ENCODE assay signal across 28 cellular contexts in genomic region chr2:238646803-238647202, GRCh38.
"Had no signal": no experiment of that assay in that cellular context is flagged by ENCODE, and none has a peak within 500 bp of the region (broad histone marks: within the 10 kb centered on the region; RNA-seq: fewer than 3 reads in every experiment).

No MANE protein-coding gene starts in this region.

- H3K4me2 ChIP-seq: SK-N-SH had no signal

- H3K4me3 ChIP-seq: K562, SJSA1 had no signal

- H3K27ac Mint-ChIP-seq: activated CD4-positive, alpha-beta T cell treated with anti-CD3 and anti-CD28 coated beads, Interleukin-2, amount 10 ng/mL, durations not matched to agents 24 days and 14 days; activated CD8-positive, alpha-beta T cell treated with anti-CD3 and anti-CD28 coated beads, Interleukin-2, amount 10 ng/mL, durations not matched to agents 7 days and 5 days; activated naive CD4-positive, alpha-beta T cell treated with anti-CD3 and anti-CD28 coated beads, Interleukin-2, amount 10 ng/mL, durations not matched to agents 7 days and 5 days; activated naive CD8-positive, alpha-beta T cell; activated naive CD8-positive, alpha-beta T cell treated with anti-CD3 and anti-CD28 coated beads, Interleukin-2, amount 50 U/mL, for 24 hours; brain; T-helper 1 cell treated with Interleukin-12 subunit alpha and Interleukin-12 subunit beta and Interleukin-4 antibody, amounts not matched to agents 30 μg/mL and 1 μg/mL, for 36 hours; T-helper 2 cell treated with Interferon-gamma antibody and Interleukin-4, amounts not matched to agents 5 μg/mL and 100 μg/mL, for 36 hours had no signal

- H3K4me1 Mint-ChIP-seq: activated naive CD4-positive, alpha-beta T cell treated with anti-CD3 and anti-CD28 coated beads, Interleukin-2, amount 10 ng/mL, durations not matched to agents 7 days and 5 days had no signal

- H3K9me3 Mint-ChIP-seq: activated CD4-positive, alpha-beta T cell treated with anti-CD3 and anti-CD28 coated beads, Interleukin-2, amount 10 ng/mL, durations not matched to agents 24 days and 14 days; activated naive CD4-positive, alpha-beta T cell treated with anti-CD3 and anti-CD28 coated beads, Interleukin-2, amount 10 ng/mL, durations not matched to agents 7 days and 5 days; activated naive CD8-positive, alpha-beta T cell treated with anti-CD3 and anti-CD28 coated beads, Interleukin-2, amount 50 U/mL, for 24 hours; T-helper 1 cell treated with Interleukin-12 subunit alpha and Interleukin-12 subunit beta and Interleukin-4 antibody, amounts not matched to agents 30 μg/mL and 1 μg/mL, for 36 hours; T-helper 2 cell treated with Interferon-gamma antibody and Interleukin-4, amounts not matched to agents 5 μg/mL and 100 μg/mL, for 36 hours had no signal

- H3K36me3 Mint-ChIP-seq: activated naive CD4-positive, alpha-beta T cell treated with anti-CD3 and anti-CD28 coated beads, Interleukin-2, amount 10 ng/mL, durations not matched to agents 7 days and 5 days; activated naive CD8-positive, alpha-beta T cell; brain had no signal

- H3K9ac ChIP-seq: SK-N-SH had no signal

- H3K4me3 Mint-ChIP-seq: activated CD4-positive, alpha-beta T cell treated with anti-CD3 and anti-CD28 coated beads, Interleukin-2, amount 10 ng/mL, durations not matched to agents 24 days and 14 days; activated CD8-positive, alpha-beta T cell treated with anti-CD3 and anti-CD28 coated beads, Interleukin-2, amount 10 ng/mL, durations not matched to agents 7 days and 5 days; activated naive CD4-positive, alpha-beta T cell treated with anti-CD3 and anti-CD28 coated beads, Interleukin-2, amount 10 ng/mL, durations not matched to agents 7 days and 5 days; activated naive CD8-positive, alpha-beta T cell; activated naive CD8-positive, alpha-beta T cell treated with anti-CD3 and anti-CD28 coated beads, Interleukin-2, amount 50 U/mL, for 24 hours; brain; T-helper 1 cell treated with Interleukin-12 subunit alpha and Interleukin-12 subunit beta and Interleukin-4 antibody, amounts not matched to agents 30 μg/mL and 1 μg/mL, for 36 hours; T-helper 2 cell treated with Interferon-gamma antibody and Interleukin-4, amounts not matched to agents 5 μg/mL and 100 μg/mL, for 36 hours had no signal

- H3K27ac ChIP-seq: SJSA1 had no signal

- H3K9me3 ChIP-seq: SJSA1, SK-N-SH had no signal

- ATAC-seq: activated CD8-positive, alpha-beta T cell treated with anti-CD3 and anti-CD28 coated beads, Interleukin-2, amount 10 ng/mL, durations not matched to agents 7 days and 5 days; activated naive CD8-positive, alpha-beta T cell treated with anti-CD3 and anti-CD28 coated beads, Interleukin-2, amount 50 U/mL, for 24 hours; K562; Panc1 had no signal

- H3K27me3 ChIP-seq: SJSA1 had no signal

- DNase-seq: activated CD4-positive, alpha-beta T cell treated with anti-CD3 and anti-CD28 coated beads, Interleukin-2, amount 10 ng/mL, durations not matched to agents 24 days and 14 days; activated CD4-positive, alpha-beta T cell treated with anti-CD3 and anti-CD28 coated beads, Interleukin-2, amount 50 U/mL, for 48 hours; activated CD8-positive, alpha-beta memory T cell treated with anti-CD3 and anti-CD28 coated beads, Interleukin-2, amount 50 U/mL, for 4 hours; activated CD8-positive, alpha-beta T cell treated with anti-CD3 and anti-CD28 coated beads, Interleukin-2, amount 10 ng/mL, durations not matched to agents 7 days and 5 days; activated effector memory CD4-positive, alpha-beta T cell treated with Interleukin-2 at 50 U/mL for 16 hours; activated naive CD4-positive, alpha-beta T cell treated with anti-CD3 and anti-CD28 coated beads, Interleukin-2, amount 10 ng/mL, durations not matched to agents 7 days and 5 days; activated naive CD8-positive, alpha-beta T cell treated with anti-CD3 and anti-CD28 coated beads, Interleukin-2, amount 50 U/mL, for 24 hours; anterior cingulate cortex; caudate nucleus; NCI-H1092 treated with DMSO at 0.1 percent for 48 hours; NCI-H1417; NCI-H146; NCI-H187; NCI-H2029 treated with DMSO at 0.1 percent for 48 hours; NCI-H226; NCI-H524 treated with DMSO at 0.1 percent for 48 hours; RPMI8226; SHP77 treated with DMSO at 0.1 percent for 48 hours; SK-N-SH had no signal

- H3K36me3 ChIP-seq: SJSA1 had no signal

- FAIRE-seq: bronchial epithelial cell, K562, TTC549 had no signal

- H3K27me3 Mint-ChIP-seq: activated CD4-positive, alpha-beta T cell treated with anti-CD3 and anti-CD28 coated beads, Interleukin-2, amount 10 ng/mL, durations not matched to agents 24 days and 14 days had no signal
